In genomic region chr4:2058264-2059033, GRCh38 we compare ENCODE assay signal across 8 cellular contexts. TPM values are rescaled to one million over a fixed set of nuclear protein-coding genes. Genes with fewer than 3 reads are reported as not detected.
DNase-seq lines count a peak whose midpoint lies in the region; ATAC-seq and TF ChIP-seq lines count a peak whose summit lies in the region.

No MANE protein-coding gene starts in this region.

- no peaks in the 10 kb centered on the region for H3K9me3 Mint-ChIP-seq in activated CD8-positive, alpha-beta memory T cell treated with anti-CD3 and anti-CD28 coated beads, Interleukin-2, amount 10 ng/mL, durations not matched to agents 7 days and 5 days (ENCODE audit: low read depth)
- no peaks in the 10 kb centered on the region for H3K9me3 Mint-ChIP-seq in activated naive CD8-positive, alpha-beta T cell treated with anti-CD3 and anti-CD28 coated beads for 36 hours

- H3K9me3 ChIP-seq in thyroid gland = no peaks in the 10 kb centered on the region
- no peaks in the 10 kb centered on the region for H3K9me3 ChIP-seq in OCI-LY7 (ENCODE audit: low read length)
- no peaks in the 10 kb centered on the region for H3K9me3 ChIP-seq in MM.1S (replicated peaks; ENCODE audit: insufficient read depth, low read length)

- no peak for DNase-seq in activated CD8-positive, alpha-beta memory T cell treated with anti-CD3 and anti-CD28 coated beads, Interleukin-2, amount 10 ng/mL, durations not matched to agents 7 days and 5 days
- no peak for DNase-seq in activated CD8-positive, alpha-beta memory T cell treated with anti-CD3 and anti-CD28 coated beads, Interleukin-2, amount 50 U/mL, for 4 hours
- peak; percentile 25 for DNase-seq in activated naive CD8-positive, alpha-beta T cell treated with anti-CD3 and anti-CD28 coated beads for 36 hours
- no peak for DNase-seq in kidney epithelial cell (ENCODE audit: low read depth)
- DNase-seq in thyroid gland = peak; percentile 13 to 23
- DNase-seq in OCI-LY7 (ENCODE audit: low spot score) = no peak
- no peak for DNase-seq in MM.1S

- ATAC-seq in activated CD8-positive, alpha-beta memory T cell treated with anti-CD3 and anti-CD28 coated beads, Interleukin-2, amount 10 ng/mL, durations not matched to agents 7 days and 5 days = peak; percentile 18
- no peak for ATAC-seq in HG03159 (IDR thresholded peaks at IDR 0.05; ENCODE audit: unreplicated experiment)

- no peak overlapping the region for H3K27ac ChIP-seq in thyroid gland
- H3K27ac ChIP-seq in OCI-LY7 (ENCODE audit: low read depth, low read length, poor library complexity, severe bottlenecking) = no peak overlapping the region
- no peak overlapping the region for H3K27ac ChIP-seq in MM.1S (ENCODE audit: low read length)

- CTCF ChIA-PET in activated CD8-positive, alpha-beta memory T cell treated with anti-CD3 and anti-CD28 coated beads, Interleukin-2, amount 10 ng/mL, durations not matched to agents 7 days and 5 days (lab: Charles Lee) = no interaction called here
- CTCF ChIA-PET in OCI-LY7 (lab: Charles Lee; ENCODE audit: unreplicated experiment) = no interaction called here

- H3K27me3 ChIP-seq in kidney epithelial cell (ENCODE audit: control insufficient read depth, insufficient read depth, low read length) (peaks cover 34% of the 10 kb centered on the region), thyroid gland (no peaks in the 10 kb centered on the region), MM.1S (replicated peaks; ENCODE audit: insufficient read depth, low read length) (peaks cover 39% of the 10 kb centered on the region)

- no peak overlapping the region for H2AFZ ChIP-seq in OCI-LY7 (ENCODE audit: low read length)
- no peak overlapping the region for H2AFZ ChIP-seq in MM.1S (ENCODE audit: low read length)

- peak overlapping the region; percentile 43 for H3K4me3 ChIP-seq in kidney epithelial cell (ENCODE audit: low read depth, low read length)
- peak overlapping the region in 1 of 3 donors; percentile 28 for H3K4me3 ChIP-seq in thyroid gland (replicated peaks in 1 of 3)
- H3K4me3 ChIP-seq in OCI-LY7 (ENCODE audit: low read depth, low read length, poor library complexity, severe bottlenecking) = no peak overlapping the region
- no peak overlapping the region for H3K4me3 ChIP-seq in MM.1S (ENCODE audit: low read length)

- no TSS peak for BruUV-seq in OCI-LY7 (replicated peaks; lab: Mats Ljungman, UMichigan)

- H3K9me2 ChIP-seq in OCI-LY7 (ENCODE audit: insufficient read depth, low read length) = no peaks in the 10 kb centered on the region
- H3K9me2 ChIP-seq in MM.1S (replicated peaks; ENCODE audit: insufficient read depth, low read length) = no peaks in the 10 kb centered on the region

- no peak overlapping the region for H3K27ac Mint-ChIP-seq in activated CD8-positive, alpha-beta memory T cell treated with anti-CD3 and anti-CD28 coated beads, Interleukin-2, amount 10 ng/mL, durations not matched to agents 7 days and 5 days
- no peak overlapping the region for H3K27ac Mint-ChIP-seq in activated naive CD8-positive, alpha-beta T cell treated with anti-CD3 and anti-CD28 coated beads for 36 hours

- H4K20me1 ChIP-seq in OCI-LY7 (ENCODE audit: insufficient read depth, low read length) = no peaks in the 10 kb centered on the region
- H4K20me1 ChIP-seq in MM.1S (ENCODE audit: insufficient read depth, low read length) = no peaks in the 10 kb centered on the region

- intact Hi-C loops in thyroid gland (cut with DNase I) = no loop called here
- intact Hi-C loops in OCI-LY7 (cut with micrococcal nuclease; ENCODE audit: unreplicated experiment) = no loop called here

- H3K4me2 ChIP-seq in OCI-LY7 (ENCODE audit: low read length) (no peak overlapping the region), MM.1S (ENCODE audit: low read depth, low read length) (no peak overlapping the region)

- peaks cover 0 to 15% of the 10 kb centered on the region in 2 donors for H3K4me1 ChIP-seq in thyroid gland
- H3K4me1 ChIP-seq in OCI-LY7 (ENCODE audit: insufficient read depth, low read length, poor library complexity, severe bottlenecking) = no peaks in the 10 kb centered on the region
- H3K4me1 ChIP-seq in MM.1S (ENCODE audit: low read length) = no peaks in the 10 kb centered on the region

- TF ChIP-seq POLR2A in thyroid gland (IDR thresholded peaks at IDR 0.05) = no peak

- no peaks in the 10 kb centered on the region for H3K4me1 Mint-ChIP-seq in activated CD8-positive, alpha-beta memory T cell treated with anti-CD3 and anti-CD28 coated beads, Interleukin-2, amount 10 ng/mL, durations not matched to agents 7 days and 5 days
- H3K4me1 Mint-ChIP-seq in activated naive CD8-positive, alpha-beta T cell treated with anti-CD3 and anti-CD28 coated beads for 36 hours = peaks cover 3% of the 10 kb centered on the region

- H3F3A ChIP-seq in MM.1S (ENCODE audit: insufficient read depth, low read length) = no peaks in the 10 kb centered on the region

- 2% methylated on average over 10 to 11 of the region's 91 CpGs for WGBS in thyroid gland, 2 donors

- H3K36me3 ChIP-seq in kidney epithelial cell (ENCODE audit: control insufficient read depth, insufficient read depth, low read length) (no peaks in the 10 kb centered on the region), thyroid gland (no peaks in the 10 kb centered on the region), OCI-LY7 (ENCODE audit: insufficient read depth, low read length) (no peaks in the 10 kb centered on the region), MM.1S (replicated peaks; ENCODE audit: insufficient read depth, low read length) (no peaks in the 10 kb centered on the region)

- POLR2A ChIA-PET in OCI-LY7 (lab: Charles Lee) = no interaction called here

- no peak overlapping the region for H3K9ac ChIP-seq in MM.1S (ENCODE audit: low read length)

- H3K79me2 ChIP-seq in OCI-LY7 (ENCODE audit: insufficient read depth, low read depth, low read length) (no peaks in the 10 kb centered on the region), MM.1S (ENCODE audit: low read length) (no peaks in the 10 kb centered on the region)

- H3K4me3 Mint-ChIP-seq in activated CD8-positive, alpha-beta memory T cell treated with anti-CD3 and anti-CD28 coated beads, Interleukin-2, amount 10 ng/mL, durations not matched to agents 7 days and 5 days = no peak overlapping the region
- no peak overlapping the region for H3K4me3 Mint-ChIP-seq in activated naive CD8-positive, alpha-beta T cell treated with anti-CD3 and anti-CD28 coated beads for 36 hours

- H3K27me3 Mint-ChIP-seq in activated CD8-positive, alpha-beta memory T cell treated with anti-CD3 and anti-CD28 coated beads, Interleukin-2, amount 10 ng/mL, durations not matched to agents 7 days and 5 days = peaks cover 33% of the 10 kb centered on the region
- H3K27me3 Mint-ChIP-seq in activated naive CD8-positive, alpha-beta T cell treated with anti-CD3 and anti-CD28 coated beads for 36 hours = peaks cover 50% of the 10 kb centered on the region

- TF ChIP-seq CTCF in kidney epithelial cell (IDR thresholded peaks at IDR 0.05; ENCODE audit: insufficient read depth, low read length, poor library complexity, severe bottlenecking) (no peak), thyroid gland (IDR thresholded peaks at IDR 0.05) (no peak), OCI-LY7 (conservative IDR thresholded peaks at IDR 0.05; ENCODE audit: low read length) (no peak), MM.1S (IDR thresholded peaks at IDR 0.05; ENCODE audit: low read length) (no peak)

- no peaks in the 10 kb centered on the region for H3K36me3 Mint-ChIP-seq in activated CD8-positive, alpha-beta memory T cell treated with anti-CD3 and anti-CD28 coated beads, Interleukin-2, amount 10 ng/mL, durations not matched to agents 7 days and 5 days
- H3K36me3 Mint-ChIP-seq in activated naive CD8-positive, alpha-beta T cell treated with anti-CD3 and anti-CD28 coated beads for 36 hours = no peaks in the 10 kb centered on the region

RNA-seq across cellular contexts. Expression of gene NAT8L, which starts 0.7 kb away (rescaled TPM):
- under 1 TPM; 0.09 to 0.40 TPM for total RNA-seq in activated CD8-positive, alpha-beta memory T cell treated with anti-CD3 and anti-CD28 coated beads, Interleukin-2, amount 10 ng/mL, durations not matched to agents 7 days and 5 days
- under 1 TPM; 0.56 to 0.60 TPM for total RNA-seq in activated naive CD8-positive, alpha-beta T cell treated with anti-CD3 and anti-CD28 coated beads for 36 hours
- total RNA-seq in kidney epithelial cell (9.0 and 9.4 TPM in 2 replicates), thyroid gland (1 to 10 TPM; 1.3 to 1.8 (median 1.5) TPM), OCI-LY7 (2022) (not detected in 2 replicates)
- 0.03 TPM in 1 of 2 replicates, not detected in the other for total RNA-seq in OCI-LY7 (2014; rRNA removed; shearing (Covaris generic))

RNA-seq across cellular contexts. Expression of gene NELFA, which starts 49.7 kb away (rescaled TPM):
- 10 to 100 TPM; 40.1 to 42.6 TPM for total RNA-seq in activated CD8-positive, alpha-beta memory T cell treated with anti-CD3 and anti-CD28 coated beads, Interleukin-2, amount 10 ng/mL, durations not matched to agents 7 days and 5 days
- 10 to 100 TPM; 44.8 to 46.2 TPM for total RNA-seq in activated naive CD8-positive, alpha-beta T cell treated with anti-CD3 and anti-CD28 coated beads for 36 hours
- total RNA-seq in kidney epithelial cell (31.2 and 31.9 TPM in 2 replicates), thyroid gland (10 to 100 TPM; 23.2 to 39.3 (median 28.7) TPM), OCI-LY7 (2022) (45.7 and 53.4 TPM in 2 replicates)
- 43.5 and 45.5 TPM in 2 replicates for total RNA-seq in OCI-LY7 (2014; rRNA removed; shearing (Covaris generic))

Comparison
In these comparisons a context has a peak if more than half of its experiments do, and no peak if none do; other contexts are left out.
1. DNase-seq: peak in activated naive CD8-positive, alpha-beta T cell treated with anti-CD3 and anti-CD28 coated beads for 36 hours (single experiment) and thyroid gland (2 of 2); none in activated CD8-positive, alpha-beta memory T cell treated with anti-CD3 and anti-CD28 coated beads, Interleukin-2, amount 10 ng/mL, durations not matched to agents 7 days and 5 days (single experiment), activated CD8-positive, alpha-beta memory T cell treated with anti-CD3 and anti-CD28 coated beads, Interleukin-2, amount 50 U/mL, for 4 hours (single experiment), kidney epithelial cell (single experiment), OCI-LY7 (single experiment) and MM.1S (single experiment).